Comparison of ENCODE assay signal across 8 cellular contexts in the genomic region with DNA sequence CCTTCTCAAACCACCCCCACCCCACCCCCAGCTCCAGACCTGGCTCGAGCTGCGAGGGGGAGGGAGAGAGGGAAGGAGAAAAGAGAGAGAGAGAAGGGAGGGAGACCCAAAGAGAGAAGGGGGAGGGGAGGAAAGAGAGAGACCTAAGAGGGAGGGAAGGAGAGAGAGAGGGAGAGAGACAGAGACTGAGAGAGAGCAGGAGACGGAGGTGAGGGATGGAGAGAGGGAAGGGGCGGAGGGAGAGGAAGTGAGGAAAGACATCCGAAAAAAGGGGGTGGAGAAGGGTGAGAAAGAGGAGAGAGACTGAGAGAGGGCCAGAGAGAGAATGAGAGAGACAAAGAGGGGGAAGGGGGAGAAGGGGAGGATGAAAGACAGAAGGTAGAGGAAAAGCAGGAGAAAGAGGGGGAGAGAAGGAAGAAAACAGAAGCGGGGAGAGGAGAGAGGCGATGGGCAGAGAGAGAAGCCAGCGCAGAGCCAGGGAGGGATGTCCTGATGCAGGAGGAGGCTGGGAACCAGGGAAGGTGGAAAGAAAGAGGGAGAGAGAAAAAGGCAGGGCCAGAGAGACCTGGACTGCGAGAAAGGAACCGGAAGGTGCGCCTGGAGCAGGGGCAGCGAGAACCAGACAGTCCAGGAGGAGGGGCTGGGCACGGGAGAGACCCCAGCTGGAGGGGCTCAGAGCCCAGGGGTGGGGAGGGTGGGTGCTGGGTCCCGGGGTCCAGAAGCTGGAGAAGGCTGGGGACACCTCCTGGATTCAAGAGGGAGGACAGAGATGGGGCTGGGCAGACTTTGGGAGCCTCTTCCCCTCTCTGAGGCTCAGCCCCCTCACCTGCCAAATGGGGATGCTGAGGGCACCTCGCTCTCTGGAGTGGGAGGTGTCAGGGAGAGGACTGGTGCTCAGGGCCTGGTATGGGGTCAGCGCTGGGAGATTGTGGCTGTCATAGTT. TPM values are rescaled to one million over a fixed set of nuclear protein-coding genes. Genes with fewer than 3 reads are reported as not detected.
DNase-seq lines count a peak whose midpoint lies in the region; ATAC-seq lines count a peak whose summit lies in the region.

No MANE protein-coding gene starts in this region.

- H3K27ac Mint-ChIP-seq in activated naive CD8-positive, alpha-beta T cell: no peak overlapping the region
- no peak overlapping the region for H3K27ac Mint-ChIP-seq in activated naive CD8-positive, alpha-beta T cell treated with anti-CD3 and anti-CD28 coated beads, Interleukin-2, amount 50 U/mL, for 24 hours
- peak overlapping the region; percentile 28 for H3K27ac Mint-ChIP-seq in activated naive CD8-positive, alpha-beta T cell treated with anti-CD3 and anti-CD28 coated beads for 36 hours
- no peak overlapping the region for H3K27ac Mint-ChIP-seq in stimulated activated naive B cell treated with anti-CD40 and anti-IgM and Interleukin-4, amounts not matched to agents 10 μg/mL and 1 μg/mL and 100 μg/mL, for 72 hours

- H3K9me3 ChIP-seq in iPS-18c (ENCODE audit: control insufficient read depth, insufficient read depth, low read length): no peaks in the 10 kb centered on the region

- DNase-seq in activated naive CD8-positive, alpha-beta T cell treated with anti-CD3 and anti-CD28 coated beads, Interleukin-2, amount 50 U/mL, for 24 hours: no peak
- no peak for DNase-seq in activated naive CD8-positive, alpha-beta T cell treated with anti-CD3 and anti-CD28 coated beads for 36 hours
- no peak for DNase-seq in stimulated activated naive B cell treated with anti-CD40 and anti-IgM and Interleukin-4, amounts not matched to agents 10 μg/mL and 1 μg/mL and 100 μg/mL, for 72 hours
- DNase-seq in stimulated activated CD4-positive, alpha-beta T cell treated with anti-CD3 and anti-CD28 coated beads, Interleukin-4, amount 100 ng/mL, for 4 hours: no peak
- DNase-seq in ecto neural progenitor cell (ENCODE audit: low spot score): no peak

- no peaks in the 10 kb centered on the region for H3K36me3 Mint-ChIP-seq in activated naive CD8-positive, alpha-beta T cell
- H3K36me3 Mint-ChIP-seq in activated naive CD8-positive, alpha-beta T cell treated with anti-CD3 and anti-CD28 coated beads, Interleukin-2, amount 50 U/mL, for 24 hours (ENCODE audit: low read depth): no peaks in the 10 kb centered on the region
- H3K36me3 Mint-ChIP-seq in activated naive CD8-positive, alpha-beta T cell treated with anti-CD3 and anti-CD28 coated beads for 36 hours: no peaks in the 10 kb centered on the region
- peaks cover 0 to 4% of the 10 kb centered on the region in 2 donors for H3K36me3 Mint-ChIP-seq in stimulated activated naive B cell treated with anti-CD40 and anti-IgM and Interleukin-4, amounts not matched to agents 10 μg/mL and 1 μg/mL and 100 μg/mL, for 72 hours

- H3K4me3 ChIP-seq in iPS-18c (ENCODE audit: insufficient read depth, low read depth, low read length): peak overlapping the region; percentile 76; the same call in 1 of the 2 replicates

- ATAC-seq in activated naive CD8-positive, alpha-beta T cell treated with anti-CD3 and anti-CD28 coated beads, Interleukin-2, amount 50 U/mL, for 24 hours: no peak
- ATAC-seq in stimulated activated naive B cell treated with anti-CD40 and anti-IgM and Interleukin-4, amounts not matched to agents 10 μg/mL and 1 μg/mL and 100 μg/mL, for 72 hours (replicated peaks): no peak
- no peak for ATAC-seq in GM18502 (IDR thresholded peaks at IDR 0.05; ENCODE audit: poor library complexity, unreplicated experiment)

- H3K4me3 Mint-ChIP-seq in activated naive CD8-positive, alpha-beta T cell: peak overlapping the region; percentile 73
- no peak overlapping the region for H3K4me3 Mint-ChIP-seq in activated naive CD8-positive, alpha-beta T cell treated with anti-CD3 and anti-CD28 coated beads, Interleukin-2, amount 50 U/mL, for 24 hours
- peak overlapping the region; percentile 44 for H3K4me3 Mint-ChIP-seq in activated naive CD8-positive, alpha-beta T cell treated with anti-CD3 and anti-CD28 coated beads for 36 hours
- H3K4me3 Mint-ChIP-seq in stimulated activated naive B cell treated with anti-CD40 and anti-IgM and Interleukin-4, amounts not matched to agents 10 μg/mL and 1 μg/mL and 100 μg/mL, for 72 hours: peak overlapping the region; percentile 11 to 28

- H3K27me3 Mint-ChIP-seq in activated naive CD8-positive, alpha-beta T cell: peaks cover 3% of the 10 kb centered on the region
- peaks cover 21% of the 10 kb centered on the region for H3K27me3 Mint-ChIP-seq in activated naive CD8-positive, alpha-beta T cell treated with anti-CD3 and anti-CD28 coated beads, Interleukin-2, amount 50 U/mL, for 24 hours
- H3K27me3 Mint-ChIP-seq in activated naive CD8-positive, alpha-beta T cell treated with anti-CD3 and anti-CD28 coated beads for 36 hours: peaks cover 12% of the 10 kb centered on the region
- peaks cover 70 to 73% of the 10 kb centered on the region in 2 donors for H3K27me3 Mint-ChIP-seq in stimulated activated naive B cell treated with anti-CD40 and anti-IgM and Interleukin-4, amounts not matched to agents 10 μg/mL and 1 μg/mL and 100 μg/mL, for 72 hours

- H3K9me3 Mint-ChIP-seq in activated naive CD8-positive, alpha-beta T cell (ENCODE audit: low read depth): no peaks in the 10 kb centered on the region
- no peaks in the 10 kb centered on the region for H3K9me3 Mint-ChIP-seq in activated naive CD8-positive, alpha-beta T cell treated with anti-CD3 and anti-CD28 coated beads, Interleukin-2, amount 50 U/mL, for 24 hours
- H3K9me3 Mint-ChIP-seq in activated naive CD8-positive, alpha-beta T cell treated with anti-CD3 and anti-CD28 coated beads for 36 hours: no peaks in the 10 kb centered on the region
- no peaks in the 10 kb centered on the region for H3K9me3 Mint-ChIP-seq in stimulated activated naive B cell treated with anti-CD40 and anti-IgM and Interleukin-4, amounts not matched to agents 10 μg/mL and 1 μg/mL and 100 μg/mL, for 72 hours

- peaks cover 13% of the 10 kb centered on the region for H3K4me1 Mint-ChIP-seq in activated naive CD8-positive, alpha-beta T cell (ENCODE audit: low read depth)
- peaks cover 14% of the 10 kb centered on the region for H3K4me1 Mint-ChIP-seq in activated naive CD8-positive, alpha-beta T cell treated with anti-CD3 and anti-CD28 coated beads, Interleukin-2, amount 50 U/mL, for 24 hours
- peaks cover 15% of the 10 kb centered on the region for H3K4me1 Mint-ChIP-seq in activated naive CD8-positive, alpha-beta T cell treated with anti-CD3 and anti-CD28 coated beads for 36 hours
- H3K4me1 Mint-ChIP-seq in stimulated activated naive B cell treated with anti-CD40 and anti-IgM and Interleukin-4, amounts not matched to agents 10 μg/mL and 1 μg/mL and 100 μg/mL, for 72 hours: peaks cover 17 to 24% of the 10 kb centered on the region in 2 donors

RNA-seq across cellular contexts. Expression of a gene that starts 1.7 kb away (rescaled TPM):
- 1 to 10 TPM; 2.0 to 2.1 TPM for total RNA-seq in activated naive CD8-positive, alpha-beta T cell treated with anti-CD3 and anti-CD28 coated beads for 36 hours

RNA-seq across cellular contexts. Expression of a gene that starts 32.4 kb away (rescaled TPM):
- not detected for total RNA-seq in activated naive CD8-positive, alpha-beta T cell treated with anti-CD3 and anti-CD28 coated beads for 36 hours

RNA-seq across cellular contexts. Expression of a gene that starts 44.8 kb away (rescaled TPM):
- total RNA-seq in activated naive CD8-positive, alpha-beta T cell treated with anti-CD3 and anti-CD28 coated beads for 36 hours: under 1 TPM; 0.14 to 0.36 TPM
